In the genomic region with DNA sequence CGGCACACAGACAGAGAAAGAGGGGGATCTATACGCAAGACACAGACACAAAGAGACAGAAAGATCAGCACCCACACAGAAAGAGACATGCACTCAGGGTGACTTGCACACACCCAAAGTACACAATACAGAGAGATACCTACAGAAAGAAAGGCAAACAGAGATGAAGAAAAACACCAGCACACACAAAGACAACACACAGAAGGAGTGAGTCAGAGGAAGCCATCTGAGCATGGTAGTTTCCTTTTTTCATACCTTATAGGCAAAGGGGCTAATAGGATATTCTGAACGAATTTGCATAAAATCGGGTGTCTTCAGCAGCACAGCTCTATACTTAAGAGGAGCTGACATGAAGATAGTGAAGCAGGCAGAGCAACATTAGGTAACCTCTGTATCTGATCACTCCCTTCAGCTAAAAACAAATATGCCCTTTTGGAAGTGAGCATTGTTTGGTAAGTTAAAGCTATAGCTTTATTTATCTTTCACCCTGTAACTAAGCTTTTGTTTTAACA, we compare ENCODE assay signal across 9 cellular contexts.
DNase-seq lines count a peak whose midpoint lies in the region; ATAC-seq, FAIRE-seq and TF ChIP-seq lines count a peak whose summit lies in the region.
"Had no signal": no experiment of that assay in that cellular context is flagged by ENCODE, and none has a peak within 500 bp of the region (broad histone marks: within the 10 kb centered on the region; RNA-seq: fewer than 3 reads in every experiment).

No MANE protein-coding gene starts in this region.

- TF ChIP-seq CTCF in A549 (IDR thresholded peaks at IDR 0.05): no peak
- TF ChIP-seq CTCF in endodermal cell (conservative IDR thresholded peaks at IDR 0.05): no peak

- H3K4me3 ChIP-seq in A549 (peak overlapping the region; percentile 3; the same call in 1 of the 3 replicates), endodermal cell (ENCODE audit: low read length) (peak overlapping the region; percentile 10)
- no peak overlapping the region for H3K4me3 ChIP-seq in CD8-positive, alpha-beta memory T cell (ENCODE audit: low read length)

- peak overlapping the region in 1 of 3 donors; percentile 78 for H3K27ac Mint-ChIP-seq in IgD-negative memory B cell
- peak overlapping the region; percentile 76 for H3K27ac Mint-ChIP-seq in endodermal cell
- H3K27ac Mint-ChIP-seq in CD8-positive, alpha-beta memory T cell: peak overlapping the region in 1 of 8 donors; percentile 39

- no peak overlapping the region for H3K9ac ChIP-seq in endodermal cell (ENCODE audit: extremely low read depth, low read length, poor library complexity, severe bottlenecking)

- no peaks in the 10 kb centered on the region for H3K36me3 Mint-ChIP-seq in IgD-negative memory B cell
- H3K36me3 Mint-ChIP-seq in endodermal cell (ENCODE audit: low read depth): peaks cover 19% of the 10 kb centered on the region
- H3K36me3 Mint-ChIP-seq in CD8-positive, alpha-beta memory T cell: peaks cover 4 to 37% (median 22%) of the 10 kb centered on the region in 3 donors

- no peaks in the 10 kb centered on the region for H3K27me3 Mint-ChIP-seq in IgD-negative memory B cell
- H3K27me3 Mint-ChIP-seq in endodermal cell (ENCODE audit: insufficient read depth): no peaks in the 10 kb centered on the region
- peaks cover 0 to under 1% of the 10 kb centered on the region in 2 donors for H3K27me3 Mint-ChIP-seq in CD8-positive, alpha-beta memory T cell

- H3K4me1 ChIP-seq in A549 (peaks cover 29% of the 10 kb centered on the region), endodermal cell (ENCODE audit: control insufficient read depth, insufficient read depth, low read length) (no peaks in the 10 kb centered on the region)
- H3K4me1 ChIP-seq in CD8-positive, alpha-beta memory T cell (ENCODE audit: insufficient read depth, low read length): no peaks in the 10 kb centered on the region

- H3K4me1 Mint-ChIP-seq in IgD-negative memory B cell: peaks cover 5 to 14% (median 8%) of the 10 kb centered on the region in 3 donors
- peaks cover 39% of the 10 kb centered on the region for H3K4me1 Mint-ChIP-seq in endodermal cell
- no peaks in the 10 kb centered on the region for H3K4me1 Mint-ChIP-seq in CD8-positive, alpha-beta memory T cell

- CTCF ChIA-PET in A549 (lab: Yijun Ruan, JAX): interaction anchor here (1.0 kb wide), 2 partner anchors 30 to 521 kb away, joined by 3 to 6 read pairs; no protein-coding TSS in a partner anchor
- CTCF ChIA-PET in CD8-positive, alpha-beta memory T cell (lab: Charles Lee): no interaction called here

- H3K27ac ChIP-seq in A549 (peak overlapping the region; percentile 52 to 66; a peak in 5 of 6 replicates), endodermal cell (ENCODE audit: low read depth, low read length) (peak overlapping the region; percentile 6)
- H3K27ac ChIP-seq in CD8-positive, alpha-beta memory T cell (ENCODE audit: low read depth, low read length): no peak overlapping the region

- peaks cover 24% of the 10 kb centered on the region for H3K36me3 ChIP-seq in endodermal cell (ENCODE audit: control insufficient read depth, insufficient read depth, low read length)
- H3K36me3 ChIP-seq in CD8-positive, alpha-beta memory T cell (ENCODE audit: insufficient read depth, low read length): no peaks in the 10 kb centered on the region

- peak; percentile 74 to 90 for ATAC-seq in A549
- peak; percentile 84 for ATAC-seq in GM19043 (IDR thresholded peaks at IDR 0.05; ENCODE audit: low read depth, unreplicated experiment)

- POLR2A ChIA-PET in A549 (lab: Yijun Ruan, JAX): interaction anchor here (0.6 kb wide), 1 partner anchor 10 kb away, joined by 6 read pairs; no protein-coding TSS in a partner anchor
- POLR2A ChIA-PET in CD8-positive, alpha-beta memory T cell (lab: Charles Lee): interaction anchor here (0.6 kb wide), 1 partner anchor 605 kb away, joined by 6 read pairs; no protein-coding TSS in a partner anchor

- no peak for FAIRE-seq in A549 (lab: Jason Lieb, UNC)

- H3K9me3 Mint-ChIP-seq in IgD-negative memory B cell: no peaks in the 10 kb centered on the region
- no peaks in the 10 kb centered on the region for H3K9me3 Mint-ChIP-seq in endodermal cell
- H3K9me3 Mint-ChIP-seq in CD8-positive, alpha-beta memory T cell: no peaks in the 10 kb centered on the region

- H3K9me3 ChIP-seq in A549 (no peaks in the 10 kb centered on the region), endodermal cell (ENCODE audit: control insufficient read depth, low read length) (no peaks in the 10 kb centered on the region)
- H3K9me3 ChIP-seq in CD8-positive, alpha-beta memory T cell (ENCODE audit: low read length): no peaks in the 10 kb centered on the region

- TF ChIP-seq POLR2A in A549 (IDR thresholded peaks at IDR 0.05; ENCODE audit: low read length): no peak

- WGBS in A549 (ENCODE audit: missing lambda C conversion rate): 13% methylated on average over 4 of the region's 4 CpGs
- 55% methylated on average over 4 of the region's 4 CpGs; no CpG with 5 or more reads in 1 of the 2 experiments for WGBS in endodermal cell (ENCODE audit: insufficient coverage in 1 of 2, insufficient read length in 1 of 2), 2 experiments

- H3K27me3 ChIP-seq in endodermal cell (ENCODE audit: control insufficient read depth, insufficient read depth, low read length, poor library complexity, severe bottlenecking): no peaks in the 10 kb centered on the region
- no peaks in the 10 kb centered on the region for H3K27me3 ChIP-seq in CD8-positive, alpha-beta memory T cell (ENCODE audit: insufficient read depth, low read length, poor library complexity, severe bottlenecking)

- DNase-seq in A549 (ENCODE audit: low read depth in 1 of 2, low spot score in 1 of 2) (peak; percentile 13 to 67), endodermal cell (no peak), NCI-H2227 (lab: John Stamatoyannopoulos, UW; ENCODE audit: unreplicated experiment) (no peak), Ammon's horn (ENCODE audit: low spot score) (no peak), 8988T (no peak)
- DNase-seq in CD8-positive, alpha-beta memory T cell: no peak
- DNase-seq: T1000 had no signal

- TF ChIP-seq RAD21 in A549 (conservative IDR thresholded peaks at IDR 0.05 in 1 of 2, IDR thresholded peaks at IDR 0.05 in 1 of 2): no peak

- no peak for TF ChIP-seq EP300 in A549 (IDR thresholded peaks at IDR 0.05)

- H3K4me3 Mint-ChIP-seq in IgD-negative memory B cell: peak overlapping the region; percentile 45 to 86 (median 78)
- peak overlapping the region; percentile 30 for H3K4me3 Mint-ChIP-seq in endodermal cell
- no peak overlapping the region for H3K4me3 Mint-ChIP-seq in CD8-positive, alpha-beta memory T cell

- H3K4me2 ChIP-seq in A549: peak overlapping the region; percentile 74

TF ChIP-seq in A549, 52 proteins besides CTCF, POLR2A, EP300 and RAD21:
- no peak for TF ChIP-seq FOSL2 (IDR thresholded peaks at IDR 0.05)
- peak; percentile 56; the same call in 1 of the 2 replicates for TF ChIP-seq FOSL2 (CRISPR knock-in tag; IDR thresholded peaks at IDR 0.05)
- no peak for TF ChIP-seq JUN (IDR thresholded peaks at IDR 0.05)
- peak; percentile 1 for TF ChIP-seq MAFK (IDR thresholded peaks at IDR 0.05; ENCODE audit: partially characterized antibody)
- TF ChIP-seq, protein P1, sequence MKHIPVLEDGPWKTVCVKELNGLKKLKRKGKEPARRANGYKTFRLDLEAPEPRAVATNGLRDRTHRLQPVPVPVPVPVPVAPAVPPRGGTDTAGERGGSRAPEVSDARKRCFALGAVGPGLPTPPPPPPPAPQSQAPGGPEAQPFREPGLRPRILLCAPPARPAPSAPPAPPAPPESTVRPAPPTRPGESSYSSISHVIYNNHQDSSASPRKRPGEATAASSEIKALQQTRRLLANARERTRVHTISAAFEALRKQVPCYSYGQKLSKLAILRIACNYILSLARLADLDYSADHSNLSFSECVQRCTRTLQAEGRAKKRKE (CRISPR knock-in tag; IDR thresholded peaks at IDR 0.05; ENCODE audit: low read depth): no peak

Comparison
In these comparisons a context has a peak if more than half of its experiments do, and no peak if none do; other contexts are left out.
1. DNase-seq: peak in A549 (2 of 2); none in endodermal cell (single experiment), NCI-H2227 (single experiment), Ammon's horn (single experiment), 8988T (single experiment) and CD8-positive, alpha-beta memory T cell (0 of 5).
2. H3K4me3 Mint-ChIP-seq: peak in IgD-negative memory B cell (4 of 4) and endodermal cell (single experiment); none in CD8-positive, alpha-beta memory T cell (0 of 7).